In the genomic region with DNA sequence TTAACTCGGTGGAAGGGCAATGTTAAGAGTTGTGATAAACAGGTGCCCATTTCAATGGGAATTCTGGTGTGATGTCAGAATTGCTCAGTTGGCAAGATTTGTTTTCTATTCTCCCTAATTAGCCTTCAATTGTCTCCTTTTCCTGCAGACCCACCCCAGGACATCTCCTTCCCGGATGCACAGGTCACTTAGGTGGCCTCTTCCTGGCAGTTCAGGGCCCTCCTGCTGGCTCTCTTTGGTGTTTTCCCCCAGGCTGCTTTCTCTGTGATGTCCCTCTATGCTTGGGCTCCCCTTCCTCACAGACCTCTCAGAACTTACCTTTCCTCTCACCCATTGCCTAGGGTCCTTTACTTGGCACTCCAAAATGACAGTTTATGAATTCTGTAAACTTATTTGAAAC, we compare ENCODE assay signal across 1 cellular context.
TF ChIP-seq lines count a peak whose summit lies in the region.

No MANE protein-coding gene starts in this region.

TF ChIP-seq in GM23338, 12 proteins besides CTCF, POLR2A, EP300 and RAD21 (continued from another document):
- TF ChIP-seq, protein P1, sequence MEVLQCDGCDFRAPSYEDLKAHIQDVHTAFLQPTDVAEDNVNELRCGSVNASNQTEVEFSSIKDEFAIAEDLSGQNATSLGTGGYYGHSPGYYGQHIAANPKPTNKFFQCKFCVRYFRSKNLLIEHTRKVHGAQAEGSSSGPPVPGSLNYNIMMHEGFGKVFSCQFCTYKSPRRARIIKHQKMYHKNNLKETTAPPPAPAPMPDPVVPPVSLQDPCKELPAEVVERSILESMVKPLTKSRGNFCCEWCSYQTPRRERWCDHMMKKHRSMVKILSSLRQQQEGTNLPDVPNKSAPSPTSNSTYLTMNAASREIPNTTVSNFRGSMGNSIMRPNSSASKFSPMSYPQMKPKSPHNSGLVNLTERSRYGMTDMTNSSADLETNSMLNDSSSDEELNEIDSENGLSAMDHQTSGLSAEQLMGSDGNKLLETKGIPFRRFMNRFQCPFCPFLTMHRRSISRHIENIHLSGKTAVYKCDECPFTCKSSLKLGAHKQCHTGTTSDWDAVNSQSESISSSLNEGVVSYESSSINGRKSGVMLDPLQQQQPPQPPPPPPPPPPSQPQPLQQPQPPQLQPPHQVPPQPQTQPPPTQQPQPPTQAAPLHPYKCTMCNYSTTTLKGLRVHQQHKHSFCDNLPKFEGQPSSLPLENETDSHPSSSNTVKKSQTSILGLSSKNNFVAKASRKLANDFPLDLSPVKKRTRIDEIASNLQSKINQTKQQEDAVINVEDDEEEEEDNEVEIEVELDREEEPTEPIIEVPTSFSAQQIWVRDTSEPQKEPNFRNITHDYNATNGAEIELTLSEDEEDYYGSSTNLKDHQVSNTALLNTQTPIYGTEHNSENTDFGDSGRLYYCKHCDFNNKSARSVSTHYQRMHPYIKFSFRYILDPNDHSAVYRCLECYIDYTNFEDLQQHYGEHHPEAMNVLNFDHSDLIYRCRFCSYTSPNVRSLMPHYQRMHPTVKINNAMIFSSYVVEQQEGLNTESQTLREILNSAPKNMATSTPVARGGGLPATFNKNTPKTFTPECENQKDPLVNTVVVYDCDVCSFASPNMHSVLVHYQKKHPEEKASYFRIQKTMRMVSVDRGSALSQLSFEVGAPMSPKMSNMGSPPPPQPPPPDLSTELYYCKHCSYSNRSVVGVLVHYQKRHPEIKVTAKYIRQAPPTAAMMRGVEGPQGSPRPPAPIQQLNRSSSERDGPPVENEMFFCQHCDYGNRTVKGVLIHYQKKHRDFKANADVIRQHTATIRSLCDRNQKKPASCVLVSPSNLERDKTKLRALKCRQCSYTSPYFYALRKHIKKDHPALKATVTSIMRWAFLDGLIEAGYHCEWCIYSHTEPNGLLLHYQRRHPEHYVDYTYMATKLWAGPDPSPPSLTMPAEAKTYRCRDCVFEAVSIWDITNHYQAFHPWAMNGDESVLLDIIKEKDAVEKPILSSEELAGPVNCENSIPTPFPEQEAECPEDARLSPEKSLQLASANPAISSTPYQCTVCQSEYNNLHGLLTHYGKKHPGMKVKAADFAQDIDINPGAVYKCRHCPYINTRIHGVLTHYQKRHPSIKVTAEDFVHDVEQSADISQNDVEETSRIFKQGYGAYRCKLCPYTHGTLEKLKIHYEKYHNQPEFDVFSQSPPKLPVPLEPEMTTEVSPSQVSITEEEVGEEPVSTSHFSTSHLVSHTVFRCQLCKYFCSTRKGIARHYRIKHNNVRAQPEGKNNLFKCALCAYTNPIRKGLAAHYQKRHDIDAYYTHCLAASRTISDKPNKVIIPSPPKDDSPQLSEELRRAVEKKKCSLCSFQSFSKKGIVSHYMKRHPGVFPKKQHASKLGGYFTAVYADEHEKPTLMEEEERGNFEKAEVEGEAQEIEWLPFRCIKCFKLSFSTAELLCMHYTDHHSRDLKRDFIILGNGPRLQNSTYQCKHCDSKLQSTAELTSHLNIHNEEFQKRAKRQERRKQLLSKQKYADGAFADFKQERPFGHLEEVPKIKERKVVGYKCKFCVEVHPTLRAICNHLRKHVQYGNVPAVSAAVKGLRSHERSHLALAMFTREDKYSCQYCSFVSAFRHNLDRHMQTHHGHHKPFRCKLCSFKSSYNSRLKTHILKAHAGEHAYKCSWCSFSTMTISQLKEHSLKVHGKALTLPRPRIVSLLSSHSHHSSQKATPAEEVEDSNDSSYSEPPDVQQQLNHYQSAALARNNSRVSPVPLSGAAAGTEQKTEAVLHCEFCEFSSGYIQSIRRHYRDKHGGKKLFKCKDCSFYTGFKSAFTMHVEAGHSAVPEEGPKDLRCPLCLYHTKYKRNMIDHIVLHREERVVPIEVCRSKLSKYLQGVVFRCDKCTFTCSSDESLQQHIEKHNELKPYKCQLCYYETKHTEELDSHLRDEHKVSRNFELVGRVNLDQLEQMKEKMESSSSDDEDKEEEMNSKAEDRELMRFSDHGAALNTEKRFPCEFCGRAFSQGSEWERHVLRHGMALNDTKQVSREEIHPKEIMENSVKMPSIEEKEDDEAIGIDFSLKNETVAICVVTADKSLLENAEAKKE (CRISPR knock-in tag; IDR thresholded peaks at IDR 0.05), result no peak
- TF ChIP-seq POLR2AphosphoS5 (IDR thresholded peaks at IDR 0.05; ENCODE audit: low read depth) (no peak), NANOG (IDR thresholded peaks at IDR 0.05; ENCODE audit: borderline replicate concordance) (no peak), CREB1 (CRISPR knock-in tag; IDR thresholded peaks at IDR 0.05; ENCODE audit: low read depth) (no peak)
- TF ChIP-seq, protein P2, sequence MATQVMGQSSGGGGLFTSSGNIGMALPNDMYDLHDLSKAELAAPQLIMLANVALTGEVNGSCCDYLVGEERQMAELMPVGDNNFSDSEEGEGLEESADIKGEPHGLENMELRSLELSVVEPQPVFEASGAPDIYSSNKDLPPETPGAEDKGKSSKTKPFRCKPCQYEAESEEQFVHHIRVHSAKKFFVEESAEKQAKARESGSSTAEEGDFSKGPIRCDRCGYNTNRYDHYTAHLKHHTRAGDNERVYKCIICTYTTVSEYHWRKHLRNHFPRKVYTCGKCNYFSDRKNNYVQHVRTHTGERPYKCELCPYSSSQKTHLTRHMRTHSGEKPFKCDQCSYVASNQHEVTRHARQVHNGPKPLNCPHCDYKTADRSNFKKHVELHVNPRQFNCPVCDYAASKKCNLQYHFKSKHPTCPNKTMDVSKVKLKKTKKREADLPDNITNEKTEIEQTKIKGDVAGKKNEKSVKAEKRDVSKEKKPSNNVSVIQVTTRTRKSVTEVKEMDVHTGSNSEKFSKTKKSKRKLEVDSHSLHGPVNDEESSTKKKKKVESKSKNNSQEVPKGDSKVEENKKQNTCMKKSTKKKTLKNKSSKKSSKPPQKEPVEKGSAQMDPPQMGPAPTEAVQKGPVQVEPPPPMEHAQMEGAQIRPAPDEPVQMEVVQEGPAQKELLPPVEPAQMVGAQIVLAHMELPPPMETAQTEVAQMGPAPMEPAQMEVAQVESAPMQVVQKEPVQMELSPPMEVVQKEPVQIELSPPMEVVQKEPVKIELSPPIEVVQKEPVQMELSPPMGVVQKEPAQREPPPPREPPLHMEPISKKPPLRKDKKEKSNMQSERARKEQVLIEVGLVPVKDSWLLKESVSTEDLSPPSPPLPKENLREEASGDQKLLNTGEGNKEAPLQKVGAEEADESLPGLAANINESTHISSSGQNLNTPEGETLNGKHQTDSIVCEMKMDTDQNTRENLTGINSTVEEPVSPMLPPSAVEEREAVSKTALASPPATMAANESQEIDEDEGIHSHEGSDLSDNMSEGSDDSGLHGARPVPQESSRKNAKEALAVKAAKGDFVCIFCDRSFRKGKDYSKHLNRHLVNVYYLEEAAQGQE (IDR thresholded peaks at IDR 0.05; ENCODE audit: unreplicated experiment), result no peak
